8 cellular contexts compared by ENCODE assay signal in the genomic region with DNA sequence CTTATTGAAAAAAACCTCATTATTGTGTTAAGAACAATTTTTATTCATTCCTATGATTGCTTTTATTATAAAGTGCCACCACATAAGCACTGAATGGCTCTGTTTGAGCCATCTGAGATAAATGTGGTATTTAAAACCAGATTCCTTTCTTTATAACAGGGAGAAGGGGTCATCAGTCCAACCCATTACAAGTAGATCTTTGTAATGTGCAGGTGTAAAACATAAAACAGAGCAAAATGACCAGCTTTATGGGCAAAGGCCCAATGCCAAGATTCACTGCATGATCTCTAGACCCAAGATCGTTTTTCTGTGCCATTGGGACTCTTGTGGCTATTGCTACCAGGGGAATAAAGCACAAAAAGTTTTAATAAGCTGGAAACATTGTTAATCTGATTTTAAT.
"Had no signal": no experiment of that assay in that cellular context is flagged by ENCODE, and none has a peak within 500 bp of the region (broad histone marks: within the 10 kb centered on the region; RNA-seq: fewer than 3 reads in every experiment).

No MANE protein-coding gene starts in this region.

- FAIRE-seq: H1, H54, HepG2 had no signal

- H3K27ac ChIP-seq: GM23248, KMS-11 had no signal

- DNase-seq: GM23248, H9, HCEC 1CT, KBM-7 had no signal

- ATAC-seq: HepG2 had no signal

- H3K4me3 ChIP-seq: GM23248 had no signal
